10 cellular contexts compared by ENCODE assay signal in the genomic region with DNA sequence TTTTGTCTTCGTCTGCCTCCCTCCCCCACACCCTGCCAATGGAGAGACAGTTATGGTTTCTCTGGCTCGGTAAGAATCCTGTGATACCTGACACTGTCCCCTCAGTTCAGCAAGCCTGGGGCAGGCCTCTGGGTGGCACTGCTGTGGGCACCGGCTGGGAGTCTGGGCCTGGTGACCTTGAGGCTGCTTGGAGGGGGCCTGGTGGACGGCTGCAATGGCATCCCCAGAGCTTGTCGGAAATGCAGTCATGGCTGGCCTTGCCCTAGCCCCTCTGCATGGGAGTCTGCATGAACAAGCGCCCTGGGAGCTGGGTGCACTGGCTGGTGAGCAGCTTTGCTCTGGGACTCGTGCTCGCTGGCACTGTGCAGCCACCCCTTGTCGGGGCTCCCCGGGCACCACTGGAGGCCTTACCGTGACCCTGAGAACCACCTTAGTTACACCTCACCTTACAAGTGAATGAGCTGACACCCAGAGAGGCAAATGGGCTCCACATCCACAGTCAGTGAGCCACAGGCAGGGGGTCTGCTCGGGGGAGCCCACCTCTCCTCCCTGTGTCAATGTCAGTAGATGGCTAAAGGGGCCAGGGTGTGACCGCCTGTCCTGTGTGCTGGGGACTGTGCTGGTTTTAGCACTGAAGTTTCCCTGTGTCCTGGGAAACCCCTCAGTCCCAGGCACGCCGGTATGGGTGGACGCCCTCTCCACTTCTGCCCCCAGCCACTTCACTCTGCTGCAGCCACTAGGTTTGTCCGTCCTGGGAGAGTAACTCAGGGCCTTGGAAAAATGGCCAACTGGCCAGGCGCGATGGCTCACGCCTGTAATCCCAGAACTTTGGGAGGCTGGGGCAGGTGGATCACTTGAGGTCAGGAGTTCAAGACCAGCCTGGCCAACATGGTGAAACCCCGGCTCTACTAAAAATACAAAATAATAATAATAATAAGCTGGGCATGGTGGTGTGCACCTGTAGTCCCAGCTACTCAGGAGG. TPM values are rescaled to one million over a fixed set of nuclear protein-coding genes. Genes with fewer than 3 reads are reported as not detected.
DNase-seq lines count a peak whose midpoint lies in the region; ATAC-seq and TF ChIP-seq lines count a peak whose summit lies in the region.
"Had no signal": no experiment of that assay in that cellular context is flagged by ENCODE, and none has a peak within 500 bp of the region (broad histone marks: within the 10 kb centered on the region; RNA-seq: fewer than 3 reads in every experiment).

No MANE protein-coding gene starts in this region.

- H3K36me3 ChIP-seq in HEK293 (ENCODE audit: control insufficient read depth in 2 of 2, insufficient read depth in 1 of 2, low read length in 2 of 2) (peaks cover 0 to 40% of the 10 kb centered on the region in 2 experiments; a peak in 1 of 3 replicates), Peyer's patch (no peaks in the 10 kb centered on the region), esophagus squamous epithelium (no peaks in the 10 kb centered on the region), ovary (no peaks in the 10 kb centered on the region)

- ATAC-seq in HG02798 (IDR thresholded peaks at IDR 0.05; ENCODE audit: poor library complexity, unreplicated experiment), result no peak
- ATAC-seq in HG03025 (IDR thresholded peaks at IDR 0.05; ENCODE audit: low FRiP score, unreplicated experiment), result no peak
- no peak for ATAC-seq in HG02938 (IDR thresholded peaks at IDR 0.05; ENCODE audit: unreplicated experiment)

- TF ChIP-seq POLR2A in Peyer's patch (IDR thresholded peaks at IDR 0.05) (no peak), esophagus squamous epithelium (IDR thresholded peaks at IDR 0.05) (no peak), ovary (IDR thresholded peaks at IDR 0.05) (no peak)

- no peaks in the 10 kb centered on the region for H3K9me3 ChIP-seq in HEK293 (ENCODE audit: control insufficient read depth, insufficient read depth, low read depth, low read length)
- no peaks in the 10 kb centered on the region for H3K9me3 ChIP-seq in Peyer's patch
- no peaks in the 10 kb centered on the region for H3K9me3 ChIP-seq in esophagus squamous epithelium
- no peaks in the 10 kb centered on the region for H3K9me3 ChIP-seq in ovary

- POLR2A ChIA-PET in HEK293 (lab: Yijun Ruan, JAX), result no interaction called here

- H3K4me1 ChIP-seq in HEK293 (ENCODE audit: control insufficient read depth, insufficient read depth, low read length), result peaks cover 26% of the 10 kb centered on the region
- H3K4me1 ChIP-seq in Peyer's patch, result peaks cover 0 to 54% (median 13%) of the 10 kb centered on the region in 4 donors
- H3K4me1 ChIP-seq in esophagus squamous epithelium, result peaks cover 43 to 79% (median 59%) of the 10 kb centered on the region in 3 donors
- H3K4me1 ChIP-seq in ovary (ENCODE audit: insufficient read depth), result peaks cover 34% of the 10 kb centered on the region

- TF ChIP-seq CTCF in HEK293 (tag by site-specific recombination; IDR thresholded peaks at IDR 0.05), result peak; percentile 62
- TF ChIP-seq CTCF in Peyer's patch (IDR thresholded peaks at IDR 0.05), result peak in 3 of 6 experiments; percentile 19 to 28 (median 20)
- TF ChIP-seq CTCF in esophagus squamous epithelium (IDR thresholded peaks at IDR 0.05), result no peak
- no peak for TF ChIP-seq CTCF in ovary (IDR thresholded peaks at IDR 0.05)

- DNase-seq in Peyer's patch (no peak), esophagus squamous epithelium (lab: John Stamatoyannopoulos, UW) (no peak), ovary (peak in 1 of 5 donors; percentile 35), NK-92 (lab: John Stamatoyannopoulos, UW; ENCODE audit: unreplicated experiment) (no peak)
- DNase-seq: activated effector memory CD4-positive, alpha-beta T cell treated with anti-CD3 and anti-CD28 coated beads, Interleukin-2, amount 50 U/mL, for 16 hours; head of caudate nucleus had no signal

- intact Hi-C loops in esophagus squamous epithelium (cut with DNase I), result no loop called here
- intact Hi-C loops in ovary (cut with DNase I), result loop anchor here in 2 of 4 donors (5.0 to 10.0 kb wide), 2 partner anchors 53 to 631 kb away; a partner anchor contains a TSS

- no peaks in the 10 kb centered on the region for H3K27me3 ChIP-seq in Peyer's patch
- no peaks in the 10 kb centered on the region for H3K27me3 ChIP-seq in esophagus squamous epithelium
- H3K27me3 ChIP-seq in ovary, result no peaks in the 10 kb centered on the region

- H3K27ac ChIP-seq in HEK293 (ENCODE audit: extremely low read depth, low read depth, low read length), result peak overlapping the region; percentile 47
- H3K27ac ChIP-seq in Peyer's patch, result peak overlapping the region; percentile 20 to 83 (median 78)
- peak overlapping the region; percentile 57 to 92 (median 91) for H3K27ac ChIP-seq in esophagus squamous epithelium
- peak overlapping the region; percentile 57 to 69 for H3K27ac ChIP-seq in ovary

- TF ChIP-seq EP300 in ovary (IDR thresholded peaks at IDR 0.05), result no peak

- CTCF ChIA-PET in HEK293 (lab: Yijun Ruan, JAX), result interaction anchor here (0.6 to 1.9 kb wide), 5 partner anchors 13 to 556 kb away, joined by 3 to 8 read pairs (median 3); no protein-coding TSS in a partner anchor

- 56% methylated on average over 4 of the region's 21 CpGs; no CpG with 5 or more reads in 1 of the 2 donors for WGBS in esophagus squamous epithelium, 2 donors
- WGBS in ovary, 3 donors, result 16 to 41% (median 18%) methylated on average over 20 to 21 of the region's 21 CpGs

- H3K4me3 ChIP-seq in HEK293 (ENCODE audit: low read depth, low read length) (no peak overlapping the region), Peyer's patch (peak overlapping the region in 3 of 4 donors; percentile 31 to 60 (median 52)), esophagus squamous epithelium (peak overlapping the region; percentile 30 to 64 (median 48)), ovary (peak overlapping the region; percentile 51)

TF ChIP-seq in HEK293, 187 proteins besides CTCF, POLR2A, EP300 and RAD21:
- TF ChIP-seq ZFP69B (tag by site-specific recombination; IDR thresholded peaks at IDR 0.05) (no peak), GLIS2 (tag by site-specific recombination; IDR thresholded peaks at IDR 0.05) (peak; percentile 30), ZNF341 (tag by site-specific recombination; IDR thresholded peaks at IDR 0.05; ENCODE audit: low read depth) (peak; percentile 42; the same call in 1 of the 2 replicates), ZBTB20 (tag by site-specific recombination; IDR thresholded peaks at IDR 0.05) (peak; percentile 69)
- TF ChIP-seq, protein P1, sequence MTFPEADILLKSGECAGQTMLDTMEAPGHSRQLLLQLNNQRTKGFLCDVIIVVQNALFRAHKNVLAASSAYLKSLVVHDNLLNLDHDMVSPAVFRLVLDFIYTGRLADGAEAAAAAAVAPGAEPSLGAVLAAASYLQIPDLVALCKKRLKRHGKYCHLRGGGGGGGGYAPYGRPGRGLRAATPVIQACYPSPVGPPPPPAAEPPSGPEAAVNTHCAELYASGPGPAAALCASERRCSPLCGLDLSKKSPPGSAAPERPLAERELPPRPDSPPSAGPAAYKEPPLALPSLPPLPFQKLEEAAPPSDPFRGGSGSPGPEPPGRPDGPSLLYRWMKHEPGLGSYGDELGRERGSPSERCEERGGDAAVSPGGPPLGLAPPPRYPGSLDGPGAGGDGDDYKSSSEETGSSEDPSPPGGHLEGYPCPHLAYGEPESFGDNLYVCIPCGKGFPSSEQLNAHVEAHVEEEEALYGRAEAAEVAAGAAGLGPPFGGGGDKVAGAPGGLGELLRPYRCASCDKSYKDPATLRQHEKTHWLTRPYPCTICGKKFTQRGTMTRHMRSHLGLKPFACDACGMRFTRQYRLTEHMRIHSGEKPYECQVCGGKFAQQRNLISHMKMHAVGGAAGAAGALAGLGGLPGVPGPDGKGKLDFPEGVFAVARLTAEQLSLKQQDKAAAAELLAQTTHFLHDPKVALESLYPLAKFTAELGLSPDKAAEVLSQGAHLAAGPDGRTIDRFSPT (tag by site-specific recombination; IDR thresholded peaks at IDR 0.05), result peak; percentile 57
- TF ChIP-seq, protein P2, sequence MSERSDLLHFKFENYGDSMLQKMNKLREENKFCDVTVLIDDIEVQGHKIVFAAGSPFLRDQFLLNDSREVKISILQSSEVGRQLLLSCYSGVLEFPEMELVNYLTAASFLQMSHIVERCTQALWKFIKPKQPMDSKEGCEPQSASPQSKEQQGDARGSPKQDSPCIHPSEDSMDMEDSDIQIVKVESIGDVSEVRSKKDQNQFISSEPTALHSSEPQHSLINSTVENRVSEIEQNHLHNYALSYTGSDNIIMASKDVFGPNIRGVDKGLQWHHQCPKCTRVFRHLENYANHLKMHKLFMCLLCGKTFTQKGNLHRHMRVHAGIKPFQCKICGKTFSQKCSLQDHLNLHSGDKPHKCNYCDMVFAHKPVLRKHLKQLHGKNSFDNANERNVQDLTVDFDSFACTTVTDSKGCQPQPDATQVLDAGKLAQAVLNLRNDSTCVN (tag by site-specific recombination; optimal IDR thresholded peaks at IDR 0.05), result peak; percentile 11

RNA-seq across cellular contexts. Expression of a gene that starts 1.4 kb away (rescaled TPM):
- total RNA-seq in Peyer's patch (1,000 to 10,000 TPM in 3 of 4 donors, 100 to 1,000 TPM in 1; 202 to 2,181 (median 1,427) TPM), esophagus squamous epithelium (100 to 1,000 TPM; 172 to 414 (median 262) TPM), ovary (100 to 1,000 TPM; 191 to 584 (median 250) TPM)
- 100 to 1,000 TPM; 214 to 251 TPM for polyA plus RNA-seq in ovary

RNA-seq across cellular contexts. Expression of a gene that starts 31.3 kb away (rescaled TPM):
- total RNA-seq in Peyer's patch, result 100 to 1,000 TPM in 1 of 4 donors, 10 to 100 TPM in 3; 56.9 to 125 (median 80.0) TPM
- total RNA-seq in esophagus squamous epithelium, result 10 to 100 TPM; 36.2 to 58.8 (median 38.3) TPM
- total RNA-seq in ovary, result 10 to 100 TPM; 20.4 to 48.8 (median 34.3) TPM
- 10 to 100 TPM; 18.6 to 33.8 TPM for polyA plus RNA-seq in ovary

RNA-seq across cellular contexts. Expression of a gene that starts 45.7 kb away (rescaled TPM):
- 10 to 100 TPM in 3 of 4 donors, 1 to 10 TPM in 1; 6.3 to 20.6 (median 14.3) TPM for total RNA-seq in Peyer's patch
- total RNA-seq in esophagus squamous epithelium, result 10 to 100 TPM in 2 of 4 donors, 1 to 10 TPM in 2; 2.7 to 20.4 (median 6.8) TPM
- total RNA-seq in ovary, result 10 to 100 TPM; 41.1 to 85.9 (median 53.5) TPM
- polyA plus RNA-seq in ovary, result 10 to 100 TPM; 17.9 to 69.4 TPM

RNA-seq across cellular contexts. Expression of a gene that starts 53.1 kb away (rescaled TPM):
- total RNA-seq in Peyer's patch, result 10 to 100 TPM; 27.2 to 73.2 (median 45.0) TPM
- total RNA-seq in esophagus squamous epithelium, result 100 to 1,000 TPM in 1 of 4 donors, 10 to 100 TPM in 2, 1 to 10 TPM in 1; 6.1 to 154 (median 28.2) TPM
- 100 to 1,000 TPM; 221 to 854 (median 693) TPM for total RNA-seq in ovary
- 1,000 to 10,000 TPM in 1 of 2 donors, 100 to 1,000 TPM in 1; 542 to 1,422 TPM for polyA plus RNA-seq in ovary
